Comparison of ENCODE assay signal across 12 cellular contexts in genomic region chr4:26020083-26020668, GRCh38.
DNase-seq lines count a peak whose midpoint lies in the region; ATAC-seq, FAIRE-seq and TF ChIP-seq lines count a peak whose summit lies in the region.
"Had no signal": no experiment of that assay in that cellular context is flagged by ENCODE, and none has a peak within 500 bp of the region (broad histone marks: within the 10 kb centered on the region; RNA-seq: fewer than 3 reads in every experiment).

No MANE protein-coding gene starts in this region.

- no peak overlapping the region for H3K4me3 ChIP-seq in K562
- no peak overlapping the region for H3K4me3 ChIP-seq in rectal smooth muscle tissue (ENCODE audit: low read length)

- WGBS in K562 (ENCODE audit: insufficient coverage, low coverage, missing lambda C conversion rate), result 0% methylated on average over 8 of the region's 10 CpGs

- no peaks in the 10 kb centered on the region for H3K9me1 ChIP-seq in K562 (ENCODE audit: control insufficient read depth, insufficient read depth, low read length)

- no peak for TF ChIP-seq CTCF in K562 (IDR thresholded peaks at IDR 0.05 in 2 of 3, conservative IDR thresholded peaks at IDR 0.05 in 1 of 3; ENCODE audit: insufficient read depth in 2 of 3, low read depth in 1 of 3, low read length in 3 of 3)

- no peaks in the 10 kb centered on the region for H4K20me1 ChIP-seq in K562 (replicated peaks; ENCODE audit: control insufficient read depth, insufficient read depth, low read length)

- in situ Hi-C loops in K562 (cut with MboI), result no loop called here

- POLR2A ChIA-PET in K562 (lab: Yijun Ruan, JAX), result no interaction called here

- no peak for TF ChIP-seq POLR2A in K562 (conservative IDR thresholded peaks at IDR 0.05)

- H3K79me2 ChIP-seq in K562 (ENCODE audit: control insufficient read depth, insufficient read depth, low read length), result no peaks in the 10 kb centered on the region

- FAIRE-seq in K562 (lab: Jason Lieb, UNC), result no peak
- FAIRE-seq: endometrium, GM12892 had no signal

- H3K27me3 ChIP-seq in K562 (ENCODE audit: control insufficient read depth in 2 of 2, insufficient read depth in 2 of 2, low read length in 2 of 2) (peaks cover 0 to 10% of the 10 kb centered on the region in 2 experiments; a peak in 3 of 5 replicates), rectal smooth muscle tissue (ENCODE audit: control insufficient read depth, insufficient read depth, low read length) (no peaks in the 10 kb centered on the region)

- TF ChIP-seq EP300 in K562 (IDR thresholded peaks at IDR 0.05; ENCODE audit: low read length), result no peak

- no peak overlapping the region for H2AFZ ChIP-seq in K562 (ENCODE audit: low read depth, low read length)

- ATAC-seq in GM18867 (IDR thresholded peaks at IDR 0.05; ENCODE audit: unreplicated experiment), result peak; percentile 41
- ATAC-seq in K562, result no peak
- no peak for ATAC-seq in GM19467 (IDR thresholded peaks at IDR 0.05; ENCODE audit: unreplicated experiment)
- ATAC-seq in GM21528 (IDR thresholded peaks at IDR 0.05; ENCODE audit: low FRiP score, unreplicated experiment), result no peak

- H3K4me1 ChIP-seq in K562 (replicated peaks in 1 of 2; ENCODE audit: control insufficient read depth in 2 of 2, insufficient read depth in 2 of 2, low read length in 2 of 2), result no peaks in the 10 kb centered on the region
- peaks cover 31% of the 10 kb centered on the region for H3K4me1 ChIP-seq in rectal smooth muscle tissue (ENCODE audit: control insufficient read depth, insufficient read depth, low read length)

- no peak for TF ChIP-seq RAD21 in K562 (CRISPR knock-in tag; conservative IDR thresholded peaks at IDR 0.05 in 1 of 2, IDR thresholded peaks at IDR 0.05 in 1 of 2)

- CTCF ChIA-PET in K562 (lab: Yijun Ruan, JAX; ENCODE audit: low intra/inter-chr PET ratio), result no interaction called here

- no peak overlapping the region for H3K27ac ChIP-seq in K562 (ENCODE audit: extremely low read depth, low read depth, low read length)
- H3K27ac ChIP-seq in rectal smooth muscle tissue (ENCODE audit: low read depth, low read length), result peak overlapping the region; percentile 11

- H3K9ac ChIP-seq in K562 (ENCODE audit: insufficient read depth in 1 of 2, low read depth in 2 of 2, low read length in 2 of 2), result no peak overlapping the region
- H3K9ac ChIP-seq in rectal smooth muscle tissue (ENCODE audit: low read length), result no peak overlapping the region

- BruUV-seq in K562 (replicated peaks; lab: Mats Ljungman, UMichigan), result no TSS peak

- intact Hi-C loops in K562 (cut with micrococcal nuclease), result no loop called here

- no peaks in the 10 kb centered on the region for H3K9me3 ChIP-seq in K562 (replicated peaks; ENCODE audit: control insufficient read depth, insufficient read depth, low read depth, low read length)

- H3K36me3 ChIP-seq in K562 (ENCODE audit: control insufficient read depth, insufficient read depth, low read length) (no peaks in the 10 kb centered on the region), rectal smooth muscle tissue (ENCODE audit: control insufficient read depth, insufficient read depth, low read length) (no peaks in the 10 kb centered on the region)

- no peak overlapping the region for H3K4me2 ChIP-seq in K562 (ENCODE audit: insufficient read depth, low read length)

- DNase-seq in NOMO-1 treated with DMSO at 0.1 percent for 48 hours (lab: John Stamatoyannopoulos, UW; ENCODE audit: unreplicated experiment) (peak; percentile 53), K562 (ENCODE audit: extremely low read depth in 1 of 4, low spot score in 3 of 4) (peak in 1 of 4 experiments; percentile 2), NCI-H2081 treated with DMSO at 0.1 percent for 48 hours (lab: John Stamatoyannopoulos, UW) (no peak), NCI-H1048 (lab: John Stamatoyannopoulos, UW) (no peak)
- DNase-seq: activated B cell treated with CpG ODN at 0.5 μM for 24 hours, NCI-H1930 had no signal

TF ChIP-seq in K562, 482 proteins besides CTCF, POLR2A, EP300 and RAD21:
- peak; percentile 49 for TF ChIP-seq RFX1 (IDR thresholded peaks at IDR 0.05)
- TF ChIP-seq ZNF384 (IDR thresholded peaks at IDR 0.05; ENCODE audit: low read depth, low read length), result 0 out of 2 replicates have a peak, but pooled peaks have one; percentile 31
- TF ChIP-seq KDM5B (IDR thresholded peaks at IDR 0.05; ENCODE audit: insufficient replicate concordance, low read depth, low read length), result no peak
